In the genomic region with DNA sequence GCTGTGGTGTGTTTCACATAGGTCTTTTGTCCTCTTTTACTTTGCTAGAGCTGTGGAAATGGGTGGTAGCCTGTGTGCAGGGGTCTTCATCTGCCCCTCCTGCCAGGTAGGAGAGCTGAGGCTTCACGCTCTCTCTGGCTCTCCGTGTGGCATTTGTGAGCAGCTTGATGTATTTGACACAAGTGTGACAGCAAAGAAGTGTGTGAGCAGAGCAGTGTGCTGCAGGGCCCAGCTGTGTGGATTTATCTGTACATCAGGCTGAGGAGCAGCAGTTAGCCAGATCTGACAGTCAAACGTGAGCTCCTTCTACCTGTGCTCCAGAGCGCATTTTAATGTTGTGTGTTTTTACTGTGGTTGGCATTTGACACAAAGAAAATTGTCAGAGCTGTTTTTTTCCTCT, we compare ENCODE assay signal across 17 cellular contexts.
"Had no signal": no experiment of that assay in that cellular context is flagged by ENCODE, and none has a peak within 500 bp of the region (broad histone marks: within the 10 kb centered on the region; RNA-seq: fewer than 3 reads in every experiment).

No MANE protein-coding gene starts in this region.

- H3K4me3 Mint-ChIP-seq: activated B cell treated with CpG ODN at 0.5 μM for 24 hours; activated CD4-positive, alpha-beta T cell treated with anti-CD3 and anti-CD28 coated beads, Interleukin-2, amount 10 ng/mL, durations not matched to agents 7 days and 5 days; activated naive CD8-positive, alpha-beta T cell treated with anti-CD3 and anti-CD28 coated beads, Interleukin-2, amount 10 ng/mL, durations not matched to agents 7 days and 5 days; activated T-helper 1 cell treated with anti-CD3 and anti-CD28 coated beads, Interleukin-12 subunit alpha, Interleukin-12 subunit beta, Interleukin-2, Interleukin-4 antibody, amounts not matched to agents 30 ng/mL and 10 ng/mL and 1 ng/mL, durations not matched to agents 14 hours and 24 hours and 36 hours; brain; effector memory CD8-positive, alpha-beta T cell; naive thymus-derived CD8-positive, alpha-beta T cell; stimulated activated naive B cell treated with anti-CD40 and anti-IgM and Interleukin-4, amounts not matched to agents 10 μg/mL and 1 μg/mL and 100 μg/mL, for 72 hours had no signal

- H3K27me3 Mint-ChIP-seq: activated B cell treated with CpG ODN at 0.5 μM for 24 hours; activated CD4-positive, alpha-beta T cell treated with anti-CD3 and anti-CD28 coated beads, Interleukin-2, amount 10 ng/mL, durations not matched to agents 7 days and 5 days; activated naive CD8-positive, alpha-beta T cell treated with anti-CD3 and anti-CD28 coated beads, Interleukin-2, amount 10 ng/mL, durations not matched to agents 7 days and 5 days; brain; effector memory CD8-positive, alpha-beta T cell; naive thymus-derived CD8-positive, alpha-beta T cell; progenitor cell of endocrine pancreas; stimulated activated naive B cell treated with anti-CD40 and anti-IgM and Interleukin-4, amounts not matched to agents 10 μg/mL and 1 μg/mL and 100 μg/mL, for 72 hours had no signal

- H3K27ac Mint-ChIP-seq: activated B cell treated with CpG ODN at 0.5 μM for 24 hours; activated CD4-positive, alpha-beta T cell treated with anti-CD3 and anti-CD28 coated beads, Interleukin-2, amount 10 ng/mL, durations not matched to agents 7 days and 5 days; activated naive CD8-positive, alpha-beta T cell treated with anti-CD3 and anti-CD28 coated beads, Interleukin-2, amount 10 ng/mL, durations not matched to agents 7 days and 5 days; activated T-helper 1 cell treated with anti-CD3 and anti-CD28 coated beads, Interleukin-12 subunit alpha, Interleukin-12 subunit beta, Interleukin-2, Interleukin-4 antibody, amounts not matched to agents 30 ng/mL and 10 ng/mL and 1 ng/mL, durations not matched to agents 14 hours and 24 hours and 36 hours; effector memory CD8-positive, alpha-beta T cell; progenitor cell of endocrine pancreas; stimulated activated naive B cell treated with anti-CD40 and anti-IgM and Interleukin-4, amounts not matched to agents 10 μg/mL and 1 μg/mL and 100 μg/mL, for 72 hours had no signal

- H3K9me3 Mint-ChIP-seq: activated naive CD8-positive, alpha-beta T cell treated with anti-CD3 and anti-CD28 coated beads, Interleukin-2, amount 10 ng/mL, durations not matched to agents 7 days and 5 days; activated T-helper 1 cell treated with anti-CD3 and anti-CD28 coated beads, Interleukin-12 subunit alpha, Interleukin-12 subunit beta, Interleukin-2, Interleukin-4 antibody, amounts not matched to agents 30 ng/mL and 10 ng/mL and 1 ng/mL, durations not matched to agents 14 hours and 24 hours and 36 hours had no signal

- H3K4me1 Mint-ChIP-seq: activated CD4-positive, alpha-beta T cell treated with anti-CD3 and anti-CD28 coated beads, Interleukin-2, amount 10 ng/mL, durations not matched to agents 7 days and 5 days; activated naive CD8-positive, alpha-beta T cell treated with anti-CD3 and anti-CD28 coated beads, Interleukin-2, amount 10 ng/mL, durations not matched to agents 7 days and 5 days had no signal

- H3K27ac ChIP-seq: gastrocnemius medialis, right atrium auricular region, transverse colon had no signal

- ATAC-seq: effector memory CD8-positive, alpha-beta T cell; gastrocnemius medialis; left lobe of liver; naive thymus-derived CD8-positive, alpha-beta T cell; stimulated activated naive B cell treated with anti-CD40 and anti-IgM and Interleukin-4, amounts not matched to agents 10 μg/mL and 1 μg/mL and 100 μg/mL, for 72 hours had no signal

- DNase-seq: activated B cell treated with CpG ODN at 0.5 μM for 24 hours; activated CD4-positive, alpha-beta T cell treated with anti-CD3 and anti-CD28 coated beads, Interleukin-2, amount 10 ng/mL, durations not matched to agents 7 days and 5 days; activated naive CD4-positive, alpha-beta T cell; activated naive CD8-positive, alpha-beta T cell treated with anti-CD3 and anti-CD28 coated beads, Interleukin-2, amount 10 ng/mL, durations not matched to agents 7 days and 5 days; effector memory CD8-positive, alpha-beta T cell; gastrocnemius medialis; naive thymus-derived CD8-positive, alpha-beta T cell; stimulated activated CD4-positive, alpha-beta T cell treated with anti-CD3 and anti-CD28 coated beads, Interleukin-15, amount 100 ng/mL, for 24 hours; stimulated activated CD4-positive, alpha-beta T cell treated with anti-CD3 and anti-CD28 coated beads, Interleukin-4, amount 100 ng/mL, for 1 hour; stimulated activated naive B cell treated with anti-CD40 and anti-IgM and Interleukin-4, amounts not matched to agents 10 μg/mL and 1 μg/mL and 100 μg/mL, for 72 hours; SW 1271; transverse colon had no signal
